Comparison of ENCODE assay signal across 26 cellular contexts in genomic region chr4:150619032-150619431, GRCh38. TPM values are rescaled to one million over a fixed set of nuclear protein-coding genes. Genes with fewer than 3 reads are reported as not detected.
DNase-seq lines count a peak whose midpoint lies in the region; ATAC-seq and TF ChIP-seq lines count a peak whose summit lies in the region.
"Had no signal": no experiment of that assay in that cellular context is flagged by ENCODE, and none has a peak within 500 bp of the region (broad histone marks: within the 10 kb centered on the region; RNA-seq: fewer than 3 reads in every experiment).

No MANE protein-coding gene starts in this region.

- in situ Hi-C loops in GM13976 (cut with MboI; ENCODE audit: low sequenced_read_pairs, unreplicated experiment), result no loop called here

- no peaks in the 10 kb centered on the region for H3K79me2 ChIP-seq in osteoblast (ENCODE audit: insufficient read depth, low read length)

- no peaks in the 10 kb centered on the region for H4K20me1 ChIP-seq in osteoblast (ENCODE audit: insufficient read depth, low read length)

- CTCF ChIA-PET in activated CD8-positive, alpha-beta T cell treated with anti-CD3 and anti-CD28 coated beads, Interleukin-2, amount 10 ng/mL, durations not matched to agents 7 days and 5 days (lab: Charles Lee), result no interaction called here

- peak; percentile 12 for DNase-seq in GM13976 (ENCODE audit: low spot score)
- peak; percentile 32 for DNase-seq in osteoblast (ENCODE audit: insufficient read length, low spot score, missing footprints)
- DNase-seq in posterior vena cava (ENCODE audit: low spot score), result no peak
- DNase-seq in activated CD8-positive, alpha-beta T cell treated with anti-CD3 and anti-CD28 coated beads, Interleukin-2, amount 10 ng/mL, durations not matched to agents 7 days and 5 days, result no peak
- no peak for DNase-seq in ureter (ENCODE audit: low spot score)
- DNase-seq: activated naive CD4-positive, alpha-beta T cell; activated T-cell treated with anti-CD3 and anti-CD28 coated beads for 4 hours; aorta; BE2C; Calu3; effector CD4-positive, alpha-beta T cell; GOT3; naive B cell; NCI-H1417 treated with DMSO at 0.1 percent for 48 hours; NCI-H748 treated with DMSO at 0.1 percent for 48 hours; PC-9; posterior cingulate gyrus; stimulated activated CD4-positive, alpha-beta T cell treated with anti-CD3 and anti-CD28 coated beads, Interleukin-1b, Interleukin-23, amount 100 ng/mL, for 48 hours; stimulated activated naive CD8-positive, alpha-beta T cell treated with anti-CD3 and anti-CD28 coated beads, Interleukin-15, Interleukin-2, amounts not matched to agents 100 U/mL and 50 U/mL, for 24 hours had no signal

- TF ChIP-seq CTCF in GM13976 (IDR thresholded peaks at IDR 0.05; ENCODE audit: borderline replicate concordance, control extremely low read depth, extremely low read depth, insufficient read depth, missing control alignments) (no peak), osteoblast (IDR thresholded peaks at IDR 0.05; ENCODE audit: extremely low read depth, low read depth, low read length) (no peak)

- H3K9me3 ChIP-seq in duodenal mucosa (ENCODE audit: control insufficient read depth in 1 of 2, low read length in 2 of 2) (no peaks in the 10 kb centered on the region), osteoblast (ENCODE audit: low read depth, low read length) (no peaks in the 10 kb centered on the region)
- H3K9me3 ChIP-seq: BE2C, esophagus muscularis mucosa had no signal

- H3K27me3 Mint-ChIP-seq in activated CD8-positive, alpha-beta T cell treated with anti-CD3 and anti-CD28 coated beads, Interleukin-2, amount 10 ng/mL, durations not matched to agents 7 days and 5 days (ENCODE audit: low read depth), result no peaks in the 10 kb centered on the region
- H3K27me3 Mint-ChIP-seq: naive B cell, type B pancreatic cell had no signal

- peak overlapping the region; percentile 53 for H3K4me2 ChIP-seq in osteoblast (ENCODE audit: insufficient read depth, low read length)
- H3K4me2 ChIP-seq: PC-9 had no signal

- H3K27ac Mint-ChIP-seq in activated CD8-positive, alpha-beta T cell treated with anti-CD3 and anti-CD28 coated beads, Interleukin-2, amount 10 ng/mL, durations not matched to agents 7 days and 5 days, result no peak overlapping the region
- H3K27ac Mint-ChIP-seq: naive B cell, type B pancreatic cell had no signal

- no peak overlapping the region for H3K4me3 Mint-ChIP-seq in activated CD8-positive, alpha-beta T cell treated with anti-CD3 and anti-CD28 coated beads, Interleukin-2, amount 10 ng/mL, durations not matched to agents 7 days and 5 days
- H3K4me3 Mint-ChIP-seq: naive B cell, type B pancreatic cell had no signal

- H2AFZ ChIP-seq in osteoblast (ENCODE audit: low read length), result no peak overlapping the region
- H2AFZ ChIP-seq: PC-9 had no signal

- H3K9me3 Mint-ChIP-seq in activated CD8-positive, alpha-beta T cell treated with anti-CD3 and anti-CD28 coated beads, Interleukin-2, amount 10 ng/mL, durations not matched to agents 7 days and 5 days (ENCODE audit: insufficient read depth), result peaks cover 3% of the 10 kb centered on the region
- H3K9me3 Mint-ChIP-seq: type B pancreatic cell had no signal

- H3K4me1 ChIP-seq in duodenal mucosa (ENCODE audit: control insufficient read depth in 1 of 2, insufficient read depth in 2 of 2, low read length in 2 of 2), result peaks cover 0 to 9% of the 10 kb centered on the region in 2 donors
- no peaks in the 10 kb centered on the region for H3K4me1 ChIP-seq in osteoblast (ENCODE audit: insufficient read depth, low read length)
- H3K4me1 ChIP-seq: BE2C had no signal

- H3K4me1 Mint-ChIP-seq in activated CD8-positive, alpha-beta T cell treated with anti-CD3 and anti-CD28 coated beads, Interleukin-2, amount 10 ng/mL, durations not matched to agents 7 days and 5 days (ENCODE audit: low read depth), result no peaks in the 10 kb centered on the region
- H3K4me1 Mint-ChIP-seq: naive B cell had no signal

- POLR2A ChIA-PET in activated CD8-positive, alpha-beta T cell treated with anti-CD3 and anti-CD28 coated beads, Interleukin-2, amount 10 ng/mL, durations not matched to agents 7 days and 5 days (lab: Charles Lee), result no interaction called here

- H3K36me3 ChIP-seq in duodenal mucosa (ENCODE audit: control insufficient read depth in 1 of 2, insufficient read depth in 2 of 2, low read length in 2 of 2) (peaks cover 0 to 5% of the 10 kb centered on the region in 2 donors), osteoblast (ENCODE audit: insufficient read depth, low read length) (no peaks in the 10 kb centered on the region)
- H3K36me3 ChIP-seq: BE2C, esophagus muscularis mucosa had no signal

- peak overlapping the region; percentile 44 to 56 for H3K4me3 ChIP-seq in duodenal mucosa (ENCODE audit: low read depth in 1 of 2, low read length in 2 of 2)
- no peak overlapping the region for H3K4me3 ChIP-seq in osteoblast (ENCODE audit: insufficient read depth, low read length)
- H3K4me3 ChIP-seq: esophagus muscularis mucosa, lung, PC-9 had no signal

- H3K27me3 ChIP-seq in duodenal mucosa (ENCODE audit: control insufficient read depth in 1 of 2, insufficient read depth in 2 of 2, low read length in 2 of 2) (no peaks in the 10 kb centered on the region), osteoblast (ENCODE audit: insufficient read depth, low read length) (no peaks in the 10 kb centered on the region)
- H3K27me3 ChIP-seq: BE2C, esophagus muscularis mucosa had no signal

- intact Hi-C loops in posterior vena cava (cut with DNase I), result no loop called here

- H3K9ac ChIP-seq in duodenal mucosa (ENCODE audit: low read depth in 1 of 2, low read length in 2 of 2), result no peak overlapping the region

- peak; percentile 58 for ATAC-seq in HG02623 (IDR thresholded peaks at IDR 0.05; ENCODE audit: unreplicated experiment)
- ATAC-seq in activated CD8-positive, alpha-beta T cell treated with anti-CD3 and anti-CD28 coated beads, Interleukin-2, amount 10 ng/mL, durations not matched to agents 7 days and 5 days, result no peak
- ATAC-seq: stimulated activated naive CD8-positive, alpha-beta T cell treated with anti-CD3 and anti-CD28 coated beads, Interleukin-15, Interleukin-2, amounts not matched to agents 100 U/mL and 50 U/mL, for 24 hours had no signal

- peaks cover 12% of the 10 kb centered on the region for H3K36me3 Mint-ChIP-seq in activated CD8-positive, alpha-beta T cell treated with anti-CD3 and anti-CD28 coated beads, Interleukin-2, amount 10 ng/mL, durations not matched to agents 7 days and 5 days (ENCODE audit: low read depth)

- no peak overlapping the region for H3K27ac ChIP-seq in duodenal mucosa (ENCODE audit: low read depth, low read length)
- H3K27ac ChIP-seq in osteoblast (ENCODE audit: low read depth, low read length), result no peak overlapping the region
- H3K27ac ChIP-seq: esophagus muscularis mucosa, PC-9 had no signal

RNA-seq across cellular contexts. Expression of gene MAB21L2, which starts 37.1 kb away (rescaled TPM):
- 33.3 and 40.5 TPM in 2 replicates for total RNA-seq in osteoblast
- under 1 TPM in 1 of 2 donors, not detected in 1; 0.10 TPM for total RNA-seq in posterior vena cava
- not detected for total RNA-seq in activated CD8-positive, alpha-beta T cell treated with anti-CD3 and anti-CD28 coated beads, Interleukin-2, amount 10 ng/mL, durations not matched to agents 7 days and 5 days
- total RNA-seq in ureter, result not detected
- total RNA-seq: G401; PC-9; T-helper 1 cell treated with Interleukin-12 subunit alpha and Interleukin-12 subunit beta and Interleukin-4 antibody, amounts not matched to agents 30 ng/mL and 1 ng/mL, for 36 hours had no signal

Comparison
In these comparisons a context has a peak if more than half of its experiments do, and no peak if none do; other contexts are left out.
1. DNase-seq: peak in GM13976 (single experiment) and osteoblast (single experiment); none in posterior vena cava (single experiment), activated CD8-positive, alpha-beta T cell treated with anti-CD3 and anti-CD28 coated beads, Interleukin-2, amount 10 ng/mL, durations not matched to agents 7 days and 5 days (single experiment) and ureter (single experiment).
2. RNA of gene MAB21L2, which starts 37.1 kb away (total RNA-seq): 33.3 to 40.5 TPM in osteoblast; 0.10 TPM in posterior vena cava, not detected in ureter (single experiment) and not detected in activated CD8-positive, alpha-beta T cell treated with anti-CD3 and anti-CD28 coated beads, Interleukin-2, amount 10 ng/mL, durations not matched to agents 7 days and 5 days; every median in the first group is over 10 times any median in the second.